In genomic region chr16:54040480-54040879, GRCh38 we compare ENCODE assay signal across 9 cellular contexts.
"Had no signal": no experiment of that assay in that cellular context is flagged by ENCODE, and none has a peak within 500 bp of the region (broad histone marks: within the 10 kb centered on the region; RNA-seq: fewer than 3 reads in every experiment).

No MANE protein-coding gene starts in this region.

- H3K27me3 Mint-ChIP-seq: IgD-negative memory B cell had no signal

- H2AFZ ChIP-seq: GM23338 had no signal

- H3K27ac Mint-ChIP-seq: GM23338, H9, IgD-negative memory B cell had no signal

- DNase-seq: H9, HCEC 1CT, KBM-7 had no signal

- H3K27ac ChIP-seq: KMS-11 had no signal

- H3K4me3 Mint-ChIP-seq: GM23338, H9, IgD-negative memory B cell had no signal

- H3K4me3 ChIP-seq: GM23338 had no signal

- H3K4me2 ChIP-seq: GM23338, KMS-11 had no signal

- H3K4me1 Mint-ChIP-seq: IgD-negative memory B cell had no signal

- H3K9ac ChIP-seq: KMS-11 had no signal

- ATAC-seq: GM23338 had no signal

- FAIRE-seq: H1, H54, HTR-8/SVneo had no signal
